Comparison of ENCODE assay signal across 1 cellular context in the genomic region with DNA sequence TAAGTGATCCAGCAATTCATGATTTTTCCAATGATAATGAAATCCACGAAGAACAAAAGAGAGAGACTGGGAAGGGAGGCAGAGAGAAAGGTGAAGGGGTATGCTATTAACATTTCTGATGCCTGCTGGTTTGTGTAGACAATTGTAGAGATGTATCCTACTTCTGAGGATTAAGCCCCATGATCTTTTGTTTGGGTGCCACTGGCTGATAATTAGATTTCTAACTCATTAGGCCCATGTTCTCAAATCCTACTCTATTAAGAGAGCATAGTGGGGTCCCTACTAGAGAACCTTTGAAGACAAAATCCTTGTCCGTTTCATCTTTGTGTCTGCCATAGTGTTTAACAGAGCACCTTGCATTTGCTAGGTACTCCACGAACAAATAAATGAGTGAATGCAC.
TF ChIP-seq lines count a peak whose summit lies in the region.

No MANE protein-coding gene starts in this region.

TF ChIP-seq in GM23338, 12 proteins besides CTCF, POLR2A, EP300 and RAD21 (continued from another document):
- TF ChIP-seq, protein P1, sequence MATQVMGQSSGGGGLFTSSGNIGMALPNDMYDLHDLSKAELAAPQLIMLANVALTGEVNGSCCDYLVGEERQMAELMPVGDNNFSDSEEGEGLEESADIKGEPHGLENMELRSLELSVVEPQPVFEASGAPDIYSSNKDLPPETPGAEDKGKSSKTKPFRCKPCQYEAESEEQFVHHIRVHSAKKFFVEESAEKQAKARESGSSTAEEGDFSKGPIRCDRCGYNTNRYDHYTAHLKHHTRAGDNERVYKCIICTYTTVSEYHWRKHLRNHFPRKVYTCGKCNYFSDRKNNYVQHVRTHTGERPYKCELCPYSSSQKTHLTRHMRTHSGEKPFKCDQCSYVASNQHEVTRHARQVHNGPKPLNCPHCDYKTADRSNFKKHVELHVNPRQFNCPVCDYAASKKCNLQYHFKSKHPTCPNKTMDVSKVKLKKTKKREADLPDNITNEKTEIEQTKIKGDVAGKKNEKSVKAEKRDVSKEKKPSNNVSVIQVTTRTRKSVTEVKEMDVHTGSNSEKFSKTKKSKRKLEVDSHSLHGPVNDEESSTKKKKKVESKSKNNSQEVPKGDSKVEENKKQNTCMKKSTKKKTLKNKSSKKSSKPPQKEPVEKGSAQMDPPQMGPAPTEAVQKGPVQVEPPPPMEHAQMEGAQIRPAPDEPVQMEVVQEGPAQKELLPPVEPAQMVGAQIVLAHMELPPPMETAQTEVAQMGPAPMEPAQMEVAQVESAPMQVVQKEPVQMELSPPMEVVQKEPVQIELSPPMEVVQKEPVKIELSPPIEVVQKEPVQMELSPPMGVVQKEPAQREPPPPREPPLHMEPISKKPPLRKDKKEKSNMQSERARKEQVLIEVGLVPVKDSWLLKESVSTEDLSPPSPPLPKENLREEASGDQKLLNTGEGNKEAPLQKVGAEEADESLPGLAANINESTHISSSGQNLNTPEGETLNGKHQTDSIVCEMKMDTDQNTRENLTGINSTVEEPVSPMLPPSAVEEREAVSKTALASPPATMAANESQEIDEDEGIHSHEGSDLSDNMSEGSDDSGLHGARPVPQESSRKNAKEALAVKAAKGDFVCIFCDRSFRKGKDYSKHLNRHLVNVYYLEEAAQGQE (IDR thresholded peaks at IDR 0.05; ENCODE audit: unreplicated experiment): no peak
- TF ChIP-seq STAT1 (IDR thresholded peaks at IDR 0.05; ENCODE audit: unreplicated experiment) (no peak), POLR2AphosphoS5 (IDR thresholded peaks at IDR 0.05; ENCODE audit: low read depth) (no peak), JUNB (IDR thresholded peaks at IDR 0.05; ENCODE audit: unreplicated experiment) (no peak), EZH2 (IDR thresholded peaks at IDR 0.05; ENCODE audit: low read depth, unreplicated experiment) (no peak), ZNF331 (CRISPR knock-in tag; IDR thresholded peaks at IDR 0.05; ENCODE audit: low read depth) (no peak)
- TF ChIP-seq, protein P2, sequence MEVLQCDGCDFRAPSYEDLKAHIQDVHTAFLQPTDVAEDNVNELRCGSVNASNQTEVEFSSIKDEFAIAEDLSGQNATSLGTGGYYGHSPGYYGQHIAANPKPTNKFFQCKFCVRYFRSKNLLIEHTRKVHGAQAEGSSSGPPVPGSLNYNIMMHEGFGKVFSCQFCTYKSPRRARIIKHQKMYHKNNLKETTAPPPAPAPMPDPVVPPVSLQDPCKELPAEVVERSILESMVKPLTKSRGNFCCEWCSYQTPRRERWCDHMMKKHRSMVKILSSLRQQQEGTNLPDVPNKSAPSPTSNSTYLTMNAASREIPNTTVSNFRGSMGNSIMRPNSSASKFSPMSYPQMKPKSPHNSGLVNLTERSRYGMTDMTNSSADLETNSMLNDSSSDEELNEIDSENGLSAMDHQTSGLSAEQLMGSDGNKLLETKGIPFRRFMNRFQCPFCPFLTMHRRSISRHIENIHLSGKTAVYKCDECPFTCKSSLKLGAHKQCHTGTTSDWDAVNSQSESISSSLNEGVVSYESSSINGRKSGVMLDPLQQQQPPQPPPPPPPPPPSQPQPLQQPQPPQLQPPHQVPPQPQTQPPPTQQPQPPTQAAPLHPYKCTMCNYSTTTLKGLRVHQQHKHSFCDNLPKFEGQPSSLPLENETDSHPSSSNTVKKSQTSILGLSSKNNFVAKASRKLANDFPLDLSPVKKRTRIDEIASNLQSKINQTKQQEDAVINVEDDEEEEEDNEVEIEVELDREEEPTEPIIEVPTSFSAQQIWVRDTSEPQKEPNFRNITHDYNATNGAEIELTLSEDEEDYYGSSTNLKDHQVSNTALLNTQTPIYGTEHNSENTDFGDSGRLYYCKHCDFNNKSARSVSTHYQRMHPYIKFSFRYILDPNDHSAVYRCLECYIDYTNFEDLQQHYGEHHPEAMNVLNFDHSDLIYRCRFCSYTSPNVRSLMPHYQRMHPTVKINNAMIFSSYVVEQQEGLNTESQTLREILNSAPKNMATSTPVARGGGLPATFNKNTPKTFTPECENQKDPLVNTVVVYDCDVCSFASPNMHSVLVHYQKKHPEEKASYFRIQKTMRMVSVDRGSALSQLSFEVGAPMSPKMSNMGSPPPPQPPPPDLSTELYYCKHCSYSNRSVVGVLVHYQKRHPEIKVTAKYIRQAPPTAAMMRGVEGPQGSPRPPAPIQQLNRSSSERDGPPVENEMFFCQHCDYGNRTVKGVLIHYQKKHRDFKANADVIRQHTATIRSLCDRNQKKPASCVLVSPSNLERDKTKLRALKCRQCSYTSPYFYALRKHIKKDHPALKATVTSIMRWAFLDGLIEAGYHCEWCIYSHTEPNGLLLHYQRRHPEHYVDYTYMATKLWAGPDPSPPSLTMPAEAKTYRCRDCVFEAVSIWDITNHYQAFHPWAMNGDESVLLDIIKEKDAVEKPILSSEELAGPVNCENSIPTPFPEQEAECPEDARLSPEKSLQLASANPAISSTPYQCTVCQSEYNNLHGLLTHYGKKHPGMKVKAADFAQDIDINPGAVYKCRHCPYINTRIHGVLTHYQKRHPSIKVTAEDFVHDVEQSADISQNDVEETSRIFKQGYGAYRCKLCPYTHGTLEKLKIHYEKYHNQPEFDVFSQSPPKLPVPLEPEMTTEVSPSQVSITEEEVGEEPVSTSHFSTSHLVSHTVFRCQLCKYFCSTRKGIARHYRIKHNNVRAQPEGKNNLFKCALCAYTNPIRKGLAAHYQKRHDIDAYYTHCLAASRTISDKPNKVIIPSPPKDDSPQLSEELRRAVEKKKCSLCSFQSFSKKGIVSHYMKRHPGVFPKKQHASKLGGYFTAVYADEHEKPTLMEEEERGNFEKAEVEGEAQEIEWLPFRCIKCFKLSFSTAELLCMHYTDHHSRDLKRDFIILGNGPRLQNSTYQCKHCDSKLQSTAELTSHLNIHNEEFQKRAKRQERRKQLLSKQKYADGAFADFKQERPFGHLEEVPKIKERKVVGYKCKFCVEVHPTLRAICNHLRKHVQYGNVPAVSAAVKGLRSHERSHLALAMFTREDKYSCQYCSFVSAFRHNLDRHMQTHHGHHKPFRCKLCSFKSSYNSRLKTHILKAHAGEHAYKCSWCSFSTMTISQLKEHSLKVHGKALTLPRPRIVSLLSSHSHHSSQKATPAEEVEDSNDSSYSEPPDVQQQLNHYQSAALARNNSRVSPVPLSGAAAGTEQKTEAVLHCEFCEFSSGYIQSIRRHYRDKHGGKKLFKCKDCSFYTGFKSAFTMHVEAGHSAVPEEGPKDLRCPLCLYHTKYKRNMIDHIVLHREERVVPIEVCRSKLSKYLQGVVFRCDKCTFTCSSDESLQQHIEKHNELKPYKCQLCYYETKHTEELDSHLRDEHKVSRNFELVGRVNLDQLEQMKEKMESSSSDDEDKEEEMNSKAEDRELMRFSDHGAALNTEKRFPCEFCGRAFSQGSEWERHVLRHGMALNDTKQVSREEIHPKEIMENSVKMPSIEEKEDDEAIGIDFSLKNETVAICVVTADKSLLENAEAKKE (CRISPR knock-in tag; IDR thresholded peaks at IDR 0.05): no peak
